In the genomic region with DNA sequence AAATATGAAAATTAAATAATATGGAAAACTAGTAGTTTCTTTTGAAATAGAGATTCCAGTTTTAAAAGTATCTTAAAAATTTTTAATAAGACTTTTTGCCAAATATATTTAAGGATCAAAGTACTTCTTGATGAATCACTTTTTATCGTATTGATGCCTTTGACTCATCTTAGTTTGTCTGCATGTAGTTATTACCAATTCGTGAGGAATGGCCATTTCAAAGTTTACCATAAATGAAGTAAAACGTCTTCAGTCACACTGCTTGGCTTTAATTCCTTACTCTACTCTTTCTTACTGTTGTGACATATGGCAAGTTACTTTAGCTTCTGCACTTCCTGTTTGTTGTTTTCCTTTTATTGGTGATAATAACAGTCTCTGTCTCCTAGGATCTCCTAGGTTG, we compare ENCODE assay signal across 24 cellular contexts. TPM values are rescaled to one million over a fixed set of nuclear protein-coding genes. Genes with fewer than 3 reads are reported as not detected.
DNase-seq lines count a peak whose midpoint lies in the region; ATAC-seq and TF ChIP-seq lines count a peak whose summit lies in the region.
"Had no signal": no experiment of that assay in that cellular context is flagged by ENCODE, and none has a peak within 500 bp of the region (broad histone marks: within the 10 kb centered on the region; RNA-seq: fewer than 3 reads in every experiment).

No MANE protein-coding gene starts in this region.

- H3K36me3 ChIP-seq in ACC112 (ENCODE audit: insufficient read depth, low read length), result peaks cover 2% of the 10 kb centered on the region; the same call in 1 of the 2 replicates
- H3K36me3 ChIP-seq: prostate gland had no signal

- H3K27me3 Mint-ChIP-seq in activated T-cell treated with anti-CD3 and anti-CD28 coated beads, Interleukin-2, amount 50 U/mL, for 4 hours (ENCODE audit: low read depth), result no peaks in the 10 kb centered on the region
- no peaks in the 10 kb centered on the region for H3K27me3 Mint-ChIP-seq in activated T-cell treated with anti-CD3 and anti-CD28 coated beads, Interleukin-2, amount 50 U/mL, for 72 hours (ENCODE audit: low read depth)
- H3K27me3 Mint-ChIP-seq: activated naive CD8-positive, alpha-beta T cell treated with anti-CD3 and anti-CD28 coated beads, Interleukin-2, amount 10 ng/mL, durations not matched to agents 7 days and 5 days had no signal

- DNase-seq in HCEC 1CT (peak; percentile 54), RWPE1 (ENCODE audit: low spot score) (peak; percentile 26), fibroblast of villous mesenchyme (ENCODE audit: low read depth) (peak; percentile 42)
- DNase-seq in activated T-cell treated with anti-CD3 and anti-CD28 coated beads, Interleukin-2, amount 50 U/mL, for 4 hours, result no peak
- DNase-seq in activated T-cell treated with anti-CD3 and anti-CD28 coated beads, Interleukin-2, amount 50 U/mL, for 72 hours, result no peak
- DNase-seq in stimulated activated CD4-positive, alpha-beta T cell treated with anti-CD3 and anti-CD28 coated beads, Interleukin-2, amount 100 ng/mL, for 48 hours, result no peak
- DNase-seq: ACHN; activated CD8-positive, alpha-beta memory T cell treated with anti-CD3 and anti-CD28 coated beads for 24 hours; activated naive CD8-positive, alpha-beta T cell treated with anti-CD3 and anti-CD28 coated beads, Interleukin-2, amount 10 ng/mL, durations not matched to agents 7 days and 5 days; cortex of kidney; gastrocnemius medialis; Kasumi-1; NCI-H1436 treated with DMSO at 0.1 percent for 48 hours; NCI-H2227 treated with DMSO at 0.1 percent for 48 hours; spleen; stimulated activated CD8-positive, alpha-beta memory T cell treated with anti-CD3 and anti-CD28 coated beads, Interleukin-4, amount 100 ng/mL, for 48 hours; substantia nigra had no signal

- no peak overlapping the region for H3K4me3 ChIP-seq in ACC112 (ENCODE audit: low read depth, low read length)
- H3K4me3 ChIP-seq in fibroblast of villous mesenchyme (ENCODE audit: low read depth, low read length), result no peak overlapping the region
- H3K4me3 ChIP-seq: gastrocnemius medialis, prostate gland, SK-N-MC, spleen had no signal

- H2AFZ ChIP-seq in ACC112 (ENCODE audit: low read length, unreplicated experiment), result no peak overlapping the region

- no peak for ATAC-seq in HG03342 (IDR thresholded peaks at IDR 0.05; ENCODE audit: unreplicated experiment)
- no peak for ATAC-seq in activated T-cell treated with anti-CD3 and anti-CD28 coated beads, Interleukin-2, amount 50 U/mL, for 4 hours
- ATAC-seq in activated T-cell treated with anti-CD3 and anti-CD28 coated beads, Interleukin-2, amount 50 U/mL, for 72 hours (replicated peaks in 1 of 2), result no peak
- ATAC-seq: activated CD4-positive, CD25-positive, alpha-beta regulatory T cell treated with anti-CD3 and anti-CD28 coated beads, Interleukin-2, amount 50 U/mL, for 24 hours; gastrocnemius medialis; Panc1 had no signal

- TF ChIP-seq CTCF in RWPE1 (conservative IDR thresholded peaks at IDR 0.05; ENCODE audit: low read depth), result no peak
- no peak for TF ChIP-seq CTCF in fibroblast of villous mesenchyme (IDR thresholded peaks at IDR 0.05; ENCODE audit: insufficient read depth, low read depth, low read length)

- H3K4me3 Mint-ChIP-seq in activated T-cell treated with anti-CD3 and anti-CD28 coated beads, Interleukin-2, amount 50 U/mL, for 4 hours, result no peak overlapping the region
- H3K4me3 Mint-ChIP-seq in activated T-cell treated with anti-CD3 and anti-CD28 coated beads, Interleukin-2, amount 50 U/mL, for 72 hours, result no peak overlapping the region
- H3K4me3 Mint-ChIP-seq: activated naive CD8-positive, alpha-beta T cell treated with anti-CD3 and anti-CD28 coated beads, Interleukin-2, amount 10 ng/mL, durations not matched to agents 7 days and 5 days; CD14-positive monocyte had no signal

- H3K9me3 Mint-ChIP-seq in activated T-cell treated with anti-CD3 and anti-CD28 coated beads, Interleukin-2, amount 50 U/mL, for 4 hours, result no peaks in the 10 kb centered on the region
- peaks cover 0 to 2% of the 10 kb centered on the region in 2 donors for H3K9me3 Mint-ChIP-seq in activated T-cell treated with anti-CD3 and anti-CD28 coated beads, Interleukin-2, amount 50 U/mL, for 72 hours

- H3K79me2 ChIP-seq in ACC112 (ENCODE audit: control insufficient read depth, insufficient read depth, low read length, unreplicated experiment), result peaks cover 9% of the 10 kb centered on the region

- POLR2A ChIA-PET in RWPE1 (lab: Yijun Ruan, JAX; ENCODE audit: low non-redundant PET), result no interaction called here

- H3K27ac ChIP-seq in ACC112 (ENCODE audit: low read depth, low read length), result peak overlapping the region; percentile 48
- peak overlapping the region; percentile 57; the same call in 1 of the 2 replicates for H3K27ac ChIP-seq in RWPE1
- H3K27ac ChIP-seq: gastrocnemius medialis, prostate gland, SK-N-MC, spleen had no signal

- H3K36me3 Mint-ChIP-seq in activated T-cell treated with anti-CD3 and anti-CD28 coated beads, Interleukin-2, amount 50 U/mL, for 4 hours (ENCODE audit: insufficient read depth), result peaks cover 14% of the 10 kb centered on the region
- peaks cover 7 to 18% of the 10 kb centered on the region in 2 donors for H3K36me3 Mint-ChIP-seq in activated T-cell treated with anti-CD3 and anti-CD28 coated beads, Interleukin-2, amount 50 U/mL, for 72 hours (ENCODE audit: insufficient read depth in 2 of 2)
- H3K36me3 Mint-ChIP-seq: CD14-positive monocyte had no signal

- peaks cover 23% of the 10 kb centered on the region for H3K4me1 Mint-ChIP-seq in activated T-cell treated with anti-CD3 and anti-CD28 coated beads, Interleukin-2, amount 50 U/mL, for 4 hours (ENCODE audit: low read depth)
- H3K4me1 Mint-ChIP-seq in activated T-cell treated with anti-CD3 and anti-CD28 coated beads, Interleukin-2, amount 50 U/mL, for 72 hours (ENCODE audit: low read depth), result peaks cover 65% of the 10 kb centered on the region

- H3K4me1 ChIP-seq in ACC112 (ENCODE audit: control insufficient read depth, insufficient read depth, low read length, unreplicated experiment), result peaks cover 11% of the 10 kb centered on the region
- H3K4me1 ChIP-seq: prostate gland had no signal

- CTCF ChIA-PET in RWPE1 (lab: Yijun Ruan, JAX), result no interaction called here

- H3K27me3 ChIP-seq in ACC112 (ENCODE audit: insufficient read depth, low read length), result no peaks in the 10 kb centered on the region
- H3K27me3 ChIP-seq: gastrocnemius medialis, spleen had no signal

- no peak overlapping the region for H3K27ac Mint-ChIP-seq in activated T-cell treated with anti-CD3 and anti-CD28 coated beads, Interleukin-2, amount 50 U/mL, for 72 hours
- H3K27ac Mint-ChIP-seq: activated naive CD8-positive, alpha-beta T cell treated with anti-CD3 and anti-CD28 coated beads, Interleukin-2, amount 10 ng/mL, durations not matched to agents 7 days and 5 days; CD14-positive monocyte had no signal

RNA-seq across cellular contexts. Expression of gene NDFIP2, which starts 38.3 kb away (rescaled TPM):
- 60.6 and 131 TPM in 2 replicates for total RNA-seq in fibroblast of villous mesenchyme
- total RNA-seq in activated T-cell treated with anti-CD3 and anti-CD28 coated beads, Interleukin-2, amount 50 U/mL, for 4 hours, result 100 to 1,000 TPM; 248 to 281 (median 274) TPM
- total RNA-seq in activated T-cell treated with anti-CD3 and anti-CD28 coated beads, Interleukin-2, amount 50 U/mL, for 72 hours, result 100 to 1,000 TPM; 114 to 124 TPM

Comparison
In these comparisons a context has a peak if more than half of its experiments do, and no peak if none do; other contexts are left out.
1. DNase-seq: peak in HCEC 1CT (single experiment), RWPE1 (single experiment) and fibroblast of villous mesenchyme (single experiment); none in activated T-cell treated with anti-CD3 and anti-CD28 coated beads, Interleukin-2, amount 50 U/mL, for 4 hours (single experiment), activated T-cell treated with anti-CD3 and anti-CD28 coated beads, Interleukin-2, amount 50 U/mL, for 72 hours (0 of 2) and stimulated activated CD4-positive, alpha-beta T cell treated with anti-CD3 and anti-CD28 coated beads, Interleukin-2, amount 100 ng/mL, for 48 hours (0 of 2).